ENCODE assay signal across 8 cellular contexts in genomic region chr12:26239508-26240328, GRCh38. TPM values are rescaled to one million over a fixed set of nuclear protein-coding genes. Genes with fewer than 3 reads are reported as not detected.
DNase-seq lines count a peak whose midpoint lies in the region; FAIRE-seq and TF ChIP-seq lines count a peak whose summit lies in the region.
"Had no signal": no experiment of that assay in that cellular context is flagged by ENCODE, and none has a peak within 500 bp of the region (broad histone marks: within the 10 kb centered on the region; RNA-seq: fewer than 3 reads in every experiment).

No MANE protein-coding gene starts in this region.

- H3K4me3 ChIP-seq in astrocyte of the cerebellum (ENCODE audit: low read depth, low read length) (no peak overlapping the region), keratinocyte (ENCODE audit: control insufficient read depth in 2 of 3, extremely low read depth in 1 of 3, insufficient read depth in 2 of 3, low read depth in 1 of 3, low read length in 3 of 3) (peak overlapping the region in 1 of 3 experiments; percentile 26), tibial artery (no peak overlapping the region)

- peak overlapping the region; percentile 69 for H3K4me2 ChIP-seq in keratinocyte (ENCODE audit: control insufficient read depth, extremely low read depth, insufficient read depth, low read depth, low read length)

- no peaks in the 10 kb centered on the region for H3K27me3 Mint-ChIP-seq in chondrocyte (ENCODE audit: low read depth)

- dilution Hi-C loops in keratinocyte (cut with MboI; ENCODE audit: extremely low pct_ligation_motif_present, low sequenced_read_pairs) = no loop called here

- peak; percentile 97 for FAIRE-seq in keratinocyte (lab: Jason Lieb, UNC)

- H3K9me3 ChIP-seq in keratinocyte (ENCODE audit: control insufficient read depth, low read depth, low read length) = no peaks in the 10 kb centered on the region
- H3K9me3 ChIP-seq in tibial artery = no peaks in the 10 kb centered on the region

- H3K36me3 Mint-ChIP-seq in chondrocyte (ENCODE audit: low read depth) = peaks cover 2% of the 10 kb centered on the region

- no peaks in the 10 kb centered on the region for H3K9me3 Mint-ChIP-seq in chondrocyte (ENCODE audit: low read depth)

- peak overlapping the region; percentile 70 for H3K9ac ChIP-seq in keratinocyte (ENCODE audit: control insufficient read depth, extremely low read depth, insufficient read depth, low read length)

- peaks cover 12% of the 10 kb centered on the region for H3K4me1 Mint-ChIP-seq in chondrocyte (ENCODE audit: low read depth)

- no peak overlapping the region for H3K4me3 Mint-ChIP-seq in chondrocyte (ENCODE audit: unreplicated experiment)

- in situ Hi-C loops in astrocyte of the cerebellum (cut with HindIII; ENCODE audit: low sequenced_read_pairs) = no loop called here

- peak overlapping the region; percentile 71 for H3K27ac ChIP-seq in keratinocyte (ENCODE audit: control insufficient read depth, insufficient read depth, low read length)
- peak overlapping the region; percentile 46 to 57 for H3K27ac ChIP-seq in tibial artery

- peak overlapping the region; percentile 2 for H2AFZ ChIP-seq in keratinocyte (ENCODE audit: control insufficient read depth, low read length)

- intact Hi-C loops in tibial artery (cut with DNase I; ENCODE audit: low total_unique reads) = no loop called here

- H3K36me3 ChIP-seq in keratinocyte (ENCODE audit: control insufficient read depth in 2 of 2, extremely low read depth in 1 of 2, insufficient read depth in 2 of 2, low read length in 2 of 2) = no peaks in the 10 kb centered on the region
- H3K36me3 ChIP-seq in tibial artery = no peaks in the 10 kb centered on the region

- no peaks in the 10 kb centered on the region for H3K79me2 ChIP-seq in keratinocyte (ENCODE audit: control insufficient read depth, insufficient read depth, low read length)

- TF ChIP-seq CTCF in astrocyte of the cerebellum (IDR thresholded peaks at IDR 0.05; ENCODE audit: low read depth, low read length, missing control alignments) = no peak
- TF ChIP-seq CTCF in keratinocyte (optimal IDR thresholded peaks at IDR 0.05 in 1 of 3, IDR thresholded peaks at IDR 0.05 in 1 of 3, conservative IDR thresholded peaks at IDR 0.05 in 1 of 3; ENCODE audit: extremely low read depth in 1 of 3, insufficient read depth in 2 of 3, low read length in 3 of 3) = no peak
- TF ChIP-seq CTCF in tibial artery (IDR thresholded peaks at IDR 0.05) = no peak
- no peak for TF ChIP-seq CTCF in chondrocyte (IDR thresholded peaks at IDR 0.05)

- H3K4me1 ChIP-seq in keratinocyte (ENCODE audit: control insufficient read depth, extremely low read depth, insufficient read depth, low read length) (peaks cover 23% of the 10 kb centered on the region), tibial artery (peaks cover 0 to 21% (median 9%) of the 10 kb centered on the region in 4 donors)

- H3K27ac Mint-ChIP-seq in chondrocyte (ENCODE audit: unreplicated experiment) = no peak overlapping the region

- no peaks in the 10 kb centered on the region for H3K9me1 ChIP-seq in keratinocyte (ENCODE audit: control insufficient read depth, extremely low read depth, insufficient read depth, low read length)

- H3K27me3 ChIP-seq in keratinocyte (ENCODE audit: control insufficient read depth, extremely low read depth, insufficient read depth, low read length) = no peaks in the 10 kb centered on the region
- no peaks in the 10 kb centered on the region for H3K27me3 ChIP-seq in tibial artery

- no peaks in the 10 kb centered on the region for H4K20me1 ChIP-seq in keratinocyte (ENCODE audit: control insufficient read depth, extremely low read depth, insufficient read depth, low read length)

- DNase-seq in HuH-7.5 (ENCODE audit: low spot score) = peak; percentile 33
- peak; percentile 100 for DNase-seq in astrocyte of the cerebellum (ENCODE audit: low read depth)
- peak; percentile 64 for DNase-seq in keratinocyte (ENCODE audit: low read depth, low spot score)
- peak; percentile 87 to 91 for DNase-seq in tibial artery
- DNase-seq in chondrocyte (ENCODE audit: low spot score) = no peak
- DNase-seq in NCI-H510A (lab: John Stamatoyannopoulos, UW) = no peak
- no peak for DNase-seq in DMS114 treated with DMSO at 0.1 percent for 48 hours (lab: John Stamatoyannopoulos, UW; ENCODE audit: unreplicated experiment)
- DNase-seq: activated effector memory CD4-positive, alpha-beta T cell treated with anti-CD3 and anti-CD28 coated beads, Interleukin-2, amount 50 U/mL, for 16 hours had no signal

RNA-seq across cellular contexts. Expression of gene SSPN, which starts 44.3 kb away (rescaled TPM):
- polyA plus RNA-seq in keratinocyte = 1.0 to 2.8 TPM (median 2.0 TPM) in 3 replicates
- 0.47 TPM for polyA plus RNA-seq in keratinocyte (2011; ENCODE audit: low read depth)
- 2.2 and 2.6 TPM in 2 replicates for polyA plus RNA-seq in keratinocyte (2011; cell fraction: cytosol; rRNA removed)
- 1.4 and 2.2 TPM in 2 replicates for polyA plus RNA-seq in keratinocyte (2011; cell fraction: nucleus; rRNA removed)
- 1.4 and 2.0 TPM in 2 replicates for polyA plus RNA-seq in keratinocyte (2012; ENCODE audit: low replicate concordance)
- polyA minus RNA-seq in keratinocyte = 2.2 to 8.6 TPM (median 4.2 TPM) in 3 replicates
- 3.1 TPM for polyA minus RNA-seq in keratinocyte (2011; cell fraction: cytosol; rRNA and poly(A)+ RNA removed)
- 0.95 and 3.5 TPM in 2 replicates for polyA minus RNA-seq in keratinocyte (2011; cell fraction: nucleus; rRNA and poly(A)+ RNA removed)
- 38.9 to 42.9 TPM (median 39.2 TPM) in 3 replicates for total RNA-seq in chondrocyte

Comparison
In these comparisons a context has a peak if more than half of its experiments do, and no peak if none do; other contexts are left out.
1. DNase-seq: peak in HuH-7.5 (single experiment), astrocyte of the cerebellum (single experiment), keratinocyte (single experiment) and tibial artery (2 of 2); none in chondrocyte (single experiment), NCI-H510A (single experiment) and DMS114 treated with DMSO at 0.1 percent for 48 hours (single experiment).